In the genomic region with DNA sequence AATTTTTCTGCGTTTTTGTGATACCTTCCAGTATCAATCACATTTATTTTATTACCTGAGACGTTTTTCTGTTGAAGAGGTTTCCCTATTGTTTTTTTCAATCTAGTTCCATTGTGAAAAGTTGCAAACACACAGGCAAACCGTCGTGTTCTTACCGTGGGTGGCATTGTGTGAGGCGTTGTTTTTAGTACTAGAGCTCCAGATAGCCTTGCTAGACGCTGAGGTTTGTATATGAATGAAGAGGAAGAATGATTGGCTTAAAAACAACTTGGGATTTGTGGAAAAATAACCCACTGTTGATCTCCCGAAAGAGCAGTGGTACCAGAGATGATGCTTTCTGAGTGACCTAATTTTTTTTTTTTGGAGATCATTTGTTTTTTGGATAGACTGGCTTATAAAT, we compare ENCODE assay signal across 1 cellular context.
TF ChIP-seq lines count a peak whose summit lies in the region.

No MANE protein-coding gene starts in this region.

TF ChIP-seq in HepG2, 621 proteins besides CTCF, POLR2A, EP300 and RAD21:
- no peak for TF ChIP-seq ZBTB8A (CRISPR knock-in tag; IDR thresholded peaks at IDR 0.05; ENCODE audit: borderline replicate concordance, low read depth)
- TF ChIP-seq ZNF567 (CRISPR knock-in tag; IDR thresholded peaks at IDR 0.05; ENCODE audit: borderline replicate concordance) = no peak
- TF ChIP-seq, protein P1, sequence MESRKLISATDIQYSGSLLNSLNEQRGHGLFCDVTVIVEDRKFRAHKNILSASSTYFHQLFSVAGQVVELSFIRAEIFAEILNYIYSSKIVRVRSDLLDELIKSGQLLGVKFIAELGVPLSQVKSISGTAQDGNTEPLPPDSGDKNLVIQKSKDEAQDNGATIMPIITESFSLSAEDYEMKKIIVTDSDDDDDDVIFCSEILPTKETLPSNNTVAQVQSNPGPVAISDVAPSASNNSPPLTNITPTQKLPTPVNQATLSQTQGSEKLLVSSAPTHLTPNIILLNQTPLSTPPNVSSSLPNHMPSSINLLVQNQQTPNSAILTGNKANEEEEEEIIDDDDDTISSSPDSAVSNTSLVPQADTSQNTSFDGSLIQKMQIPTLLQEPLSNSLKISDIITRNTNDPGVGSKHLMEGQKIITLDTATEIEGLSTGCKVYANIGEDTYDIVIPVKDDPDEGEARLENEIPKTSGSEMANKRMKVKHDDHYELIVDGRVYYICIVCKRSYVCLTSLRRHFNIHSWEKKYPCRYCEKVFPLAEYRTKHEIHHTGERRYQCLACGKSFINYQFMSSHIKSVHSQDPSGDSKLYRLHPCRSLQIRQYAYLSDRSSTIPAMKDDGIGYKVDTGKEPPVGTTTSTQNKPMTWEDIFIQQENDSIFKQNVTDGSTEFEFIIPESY (CRISPR knock-in tag; IDR thresholded peaks at IDR 0.05) = no peak
- TF ChIP-seq ZNF615 (CRISPR knock-in tag; IDR thresholded peaks at IDR 0.05; ENCODE audit: borderline replicate concordance) = no peak
- no peak for TF ChIP-seq RFX3 (CRISPR knock-in tag; IDR thresholded peaks at IDR 0.05)
- TF ChIP-seq ZNF431 (CRISPR knock-in tag; IDR thresholded peaks at IDR 0.05; ENCODE audit: borderline replicate concordance, low read depth) = no peak
- no peak for TF ChIP-seq ZMYM4 (CRISPR knock-in tag; IDR thresholded peaks at IDR 0.05)
- no peak for TF ChIP-seq JUND (CRISPR knock-in tag; IDR thresholded peaks at IDR 0.05)
- no peak for TF ChIP-seq ZKSCAN5 (CRISPR knock-in tag; IDR thresholded peaks at IDR 0.05)
- TF ChIP-seq ARHGAP35 (CRISPR knock-in tag; IDR thresholded peaks at IDR 0.05; ENCODE audit: borderline replicate concordance) = no peak
- TF ChIP-seq ZNF235 (CRISPR knock-in tag; IDR thresholded peaks at IDR 0.05; ENCODE audit: borderline replicate concordance) = no peak
- TF ChIP-seq ZNF652 (CRISPR knock-in tag; IDR thresholded peaks at IDR 0.05; ENCODE audit: borderline replicate concordance, low read depth) = no peak
- TF ChIP-seq TAF15 (IDR thresholded peaks at IDR 0.05; ENCODE audit: low read depth, low read length, poor library complexity, severe bottlenecking) = no peak
- no peak for TF ChIP-seq ZNF737 (CRISPR knock-in tag; IDR thresholded peaks at IDR 0.05; ENCODE audit: borderline replicate concordance)
